Comparison of ENCODE assay signal across 14 cellular contexts in genomic region chr2:200695178-200695930, GRCh38.
DNase-seq lines count a peak whose midpoint lies in the region; ATAC-seq and TF ChIP-seq lines count a peak whose summit lies in the region.
"Had no signal": no experiment of that assay in that cellular context is flagged by ENCODE, and none has a peak within 500 bp of the region (broad histone marks: within the 10 kb centered on the region; RNA-seq: fewer than 3 reads in every experiment).

No MANE protein-coding gene starts in this region.

- WGBS in heart left ventricle, 4 donors = 61 to 74% (median 63%) methylated on average over 8 of the region's 8 CpGs

- H3K36me3 Mint-ChIP-seq in stimulated activated effector memory CD8-positive, alpha-beta T cell treated with anti-CD3 and anti-CD28 coated beads, Interleukin-12 subunit alpha, Interleukin-12 subunit beta, amount 100 ng/mL, for 72 hours = no peaks in the 10 kb centered on the region

- no peak for TF ChIP-seq CTCF in heart left ventricle (IDR thresholded peaks at IDR 0.05)

- no peaks in the 10 kb centered on the region for H3K9me3 ChIP-seq in heart left ventricle

- intact Hi-C loops in heart left ventricle (cut with DNase I) = loop anchor here in 1 of 10 donors (5.0 kb wide), 1 partner anchor 73 kb away; no protein-coding TSS in a partner anchor

- peaks cover 16% of the 10 kb centered on the region for H3K4me1 Mint-ChIP-seq in stimulated activated effector memory CD8-positive, alpha-beta T cell treated with anti-CD3 and anti-CD28 coated beads, Interleukin-12 subunit alpha, Interleukin-12 subunit beta, amount 100 ng/mL, for 72 hours

- H3K4me3 ChIP-seq in heart left ventricle = no peak overlapping the region

- H3K36me3 ChIP-seq in heart left ventricle = no peaks in the 10 kb centered on the region

- H3K4me3 Mint-ChIP-seq in stimulated activated effector memory CD8-positive, alpha-beta T cell treated with anti-CD3 and anti-CD28 coated beads, Interleukin-12 subunit alpha, Interleukin-12 subunit beta, amount 100 ng/mL, for 72 hours = no peak overlapping the region
- H3K4me3 Mint-ChIP-seq: activated CD4-positive, alpha-beta memory T cell treated with anti-CD3 and anti-CD28 coated beads, Interleukin-2, amount 10 ng/mL, durations not matched to agents 7 days and 5 days; activated naive CD4-positive, alpha-beta T cell treated with anti-CD3 and anti-CD28 coated beads for 36 hours had no signal

- H3K4me1 ChIP-seq in heart left ventricle = peaks cover 0 to 12% (median 0%) of the 10 kb centered on the region in 12 donors

- DNase-seq in DMS 273 (lab: John Stamatoyannopoulos, UW; ENCODE audit: unreplicated experiment) = peak; percentile 32
- no peak for DNase-seq in DMS 273 treated with DMSO at 0.1 percent for 48 hours (lab: John Stamatoyannopoulos, UW)
- DNase-seq in NOMO-1 treated with DMSO at 0.1 percent for 48 hours (lab: John Stamatoyannopoulos, UW; ENCODE audit: unreplicated experiment) = peak; percentile 31
- peak in 3 of 5 donors; percentile 20 to 67 (median 60) for DNase-seq in heart left ventricle
- no peak for DNase-seq in stimulated activated effector memory CD8-positive, alpha-beta T cell treated with anti-CD3 and anti-CD28 coated beads, Interleukin-12 subunit alpha, Interleukin-12 subunit beta, amount 100 ng/mL, for 72 hours (ENCODE audit: low spot score in 2 of 2)
- DNase-seq in ureter (ENCODE audit: low spot score) = no peak
- DNase-seq in OCI-M2 (lab: John Stamatoyannopoulos, UW; ENCODE audit: unreplicated experiment) = no peak
- DNase-seq in DMS153 (lab: John Stamatoyannopoulos, UW) = no peak
- DNase-seq: activated CD4-positive, alpha-beta memory T cell treated with anti-CD3 and anti-CD28 coated beads, Interleukin-2, amount 10 ng/mL, durations not matched to agents 7 days and 5 days; activated naive CD4-positive, alpha-beta T cell treated with anti-CD3 and anti-CD28 coated beads for 36 hours; central memory CD4-positive, alpha-beta T cell; NCI-H146; NCI-H748 treated with DMSO at 0.1 percent for 48 hours had no signal

- H3K9me3 Mint-ChIP-seq in stimulated activated effector memory CD8-positive, alpha-beta T cell treated with anti-CD3 and anti-CD28 coated beads, Interleukin-12 subunit alpha, Interleukin-12 subunit beta, amount 100 ng/mL, for 72 hours = no peaks in the 10 kb centered on the region
- H3K9me3 Mint-ChIP-seq: activated CD4-positive, alpha-beta memory T cell treated with anti-CD3 and anti-CD28 coated beads, Interleukin-2, amount 10 ng/mL, durations not matched to agents 7 days and 5 days; activated naive CD4-positive, alpha-beta T cell treated with anti-CD3 and anti-CD28 coated beads for 36 hours had no signal

- H3K27me3 ChIP-seq in heart left ventricle = no peaks in the 10 kb centered on the region

- TF ChIP-seq POLR2A in heart left ventricle (IDR thresholded peaks at IDR 0.05) = no peak

- no peak overlapping the region for H3K27ac ChIP-seq in heart left ventricle
- H3K27ac ChIP-seq: 22Rv1 had no signal

- peak overlapping the region; percentile 54 for H3K27ac Mint-ChIP-seq in stimulated activated effector memory CD8-positive, alpha-beta T cell treated with anti-CD3 and anti-CD28 coated beads, Interleukin-12 subunit alpha, Interleukin-12 subunit beta, amount 100 ng/mL, for 72 hours
- H3K27ac Mint-ChIP-seq: activated CD4-positive, alpha-beta memory T cell treated with anti-CD3 and anti-CD28 coated beads, Interleukin-2, amount 10 ng/mL, durations not matched to agents 7 days and 5 days; activated naive CD4-positive, alpha-beta T cell treated with anti-CD3 and anti-CD28 coated beads for 36 hours had no signal

- peak; percentile 64 to 82 (median 73) for ATAC-seq in heart left ventricle
- ATAC-seq in stimulated activated effector memory CD8-positive, alpha-beta T cell treated with anti-CD3 and anti-CD28 coated beads, Interleukin-12 subunit alpha, Interleukin-12 subunit beta, amount 100 ng/mL, for 72 hours = no peak

Comparison
In these comparisons a context has a peak if more than half of its experiments do, and no peak if none do; other contexts are left out.
1. DNase-seq: peak in DMS 273 (single experiment), NOMO-1 treated with DMSO at 0.1 percent for 48 hours (single experiment) and heart left ventricle (3 of 5); none in DMS 273 treated with DMSO at 0.1 percent for 48 hours (single experiment), stimulated activated effector memory CD8-positive, alpha-beta T cell treated with anti-CD3 and anti-CD28 coated beads, Interleukin-12 subunit alpha, Interleukin-12 subunit beta, amount 100 ng/mL, for 72 hours (0 of 2), ureter (single experiment), OCI-M2 (single experiment) and DMS153 (single experiment).